ENCODE assay signal across 8 cellular contexts in genomic region chr7:85186521-85187241, GRCh38. TPM values are rescaled to one million over a fixed set of nuclear protein-coding genes. Genes with fewer than 3 reads are reported as not detected.
A peak's percentile ranks its signal among the peaks of the same experiment; 100 is the strongest.
DNase-seq lines count a peak whose midpoint lies in the region; ATAC-seq, FAIRE-seq and TF ChIP-seq lines count a peak whose summit lies in the region.

Gene SEMA3D, minus strand, starts transcription at chr7:85187056. Its CDS starts 65,165 bp downstream, at chr7:85121891.

- CTCF ChIA-PET in CD4-positive, alpha-beta memory T cell (lab: Charles Lee; ENCODE audit: partially characterized antibody): no interaction called here

- peak within 1 kb of the TSS; percentile 25 to 73 (median 56) for H3K4me3 ChIP-seq in heart left ventricle
- peak within 1 kb of the TSS; percentile 11 to 47 (median 22) for H3K4me3 ChIP-seq in pancreas
- no peak within 1 kb of the TSS for H3K4me3 ChIP-seq in CD4-positive, alpha-beta memory T cell (ENCODE audit: low read length in 2 of 2)

- H3K4me3 Mint-ChIP-seq in activated naive CD8-positive, alpha-beta T cell treated with anti-CD3 and anti-CD28 coated beads, Interleukin-2, amount 50 U/mL, for 24 hours: peak within 1 kb of the TSS; percentile 53
- H3K4me3 Mint-ChIP-seq in CD4-positive, alpha-beta memory T cell: no peak within 1 kb of the TSS

- 1 to 3% (median 1%) methylated on average over 31 to 45 of the region's 45 CpGs for WGBS in heart left ventricle, 4 donors
- 1% methylated on average over 45 of the region's 45 CpGs for WGBS in pancreas, 2 donors

- H3K27ac ChIP-seq in heart left ventricle: peak within 1 kb of the TSS in 8 of 12 donors; percentile 20 to 72 (median 44)
- H3K27ac ChIP-seq in pancreas: no peak within 1 kb of the TSS
- no peak within 1 kb of the TSS for H3K27ac ChIP-seq in CD4-positive, alpha-beta memory T cell (ENCODE audit: low read depth, low read length)

- H3K9me3 ChIP-seq in heart left ventricle: no peaks in the 10 kb centered on the region
- H3K9me3 ChIP-seq in pancreas: no peaks in the 10 kb centered on the region
- H3K9me3 ChIP-seq in CD4-positive, alpha-beta memory T cell (ENCODE audit: control insufficient read depth in 1 of 2, low read length in 2 of 2): peaks cover 0 to 3% of the 10 kb centered on the region in 2 donors

- in situ Hi-C loops in Caki2 (cut with HindIII; ENCODE audit: low pct_unique_long_range_greater_than_20kb, low sequenced_read_pairs): no loop called here

- no peak for TF ChIP-seq POLR2A in heart left ventricle (IDR thresholded peaks at IDR 0.05)

- POLR2A ChIA-PET in CD4-positive, alpha-beta memory T cell (lab: Charles Lee; ENCODE audit: partially characterized antibody): no interaction called here

- H3K36me3 ChIP-seq in heart left ventricle (no peaks in the 10 kb centered on the region), pancreas (no peaks in the 10 kb centered on the region)
- no peaks in the 10 kb centered on the region for H3K36me3 ChIP-seq in CD4-positive, alpha-beta memory T cell (ENCODE audit: insufficient read depth, low read length)

- peaks cover 33% of the 10 kb centered on the region for H3K27me3 Mint-ChIP-seq in activated naive CD8-positive, alpha-beta T cell treated with anti-CD3 and anti-CD28 coated beads, Interleukin-2, amount 50 U/mL, for 24 hours
- peaks cover 5 to 7% of the 10 kb centered on the region in 2 donors for H3K27me3 Mint-ChIP-seq in CD4-positive, alpha-beta memory T cell

- FAIRE-seq in pancreas (lab: Jason Lieb, UNC): no peak

- intact Hi-C loops in heart left ventricle (cut with DNase I) (loop anchor here in 6 of 10 donors (2.0 to 10.0 kb wide), 3 partner anchors 142 to 144 kb away; no protein-coding TSS in a partner anchor), pancreas (cut with DNase I) (no loop called here)
- intact Hi-C loops in CD4-positive, alpha-beta memory T cell (cut with micrococcal nuclease): no loop called here

- H3K27ac Mint-ChIP-seq in activated naive CD8-positive, alpha-beta T cell treated with anti-CD3 and anti-CD28 coated beads, Interleukin-2, amount 50 U/mL, for 24 hours: no peak within 1 kb of the TSS
- no peak within 1 kb of the TSS for H3K27ac Mint-ChIP-seq in CD4-positive, alpha-beta memory T cell

- H3K27me3 ChIP-seq in heart left ventricle: peaks cover 0 to 42% (median 8%) of the 10 kb centered on the region in 9 donors
- peaks cover 0 to 15% (median 2%) of the 10 kb centered on the region in 4 donors for H3K27me3 ChIP-seq in pancreas
- H3K27me3 ChIP-seq in CD4-positive, alpha-beta memory T cell (ENCODE audit: insufficient read depth, low read length): no peaks in the 10 kb centered on the region

- peak; percentile 48 to 84 (median 62) for TF ChIP-seq CTCF in heart left ventricle (IDR thresholded peaks at IDR 0.05)
- TF ChIP-seq CTCF in pancreas (IDR thresholded peaks at IDR 0.05): peak; percentile 65 to 70 (median 66)

- peak; percentile 78 for DNase-seq in Caki2 (ENCODE audit: low read depth)
- peak; percentile 40 for DNase-seq in GM19238 (ENCODE audit: insufficient read length, low spot score)
- peak; percentile 29 for DNase-seq in NCI-H2227 treated with DMSO at 0.1 percent for 48 hours (lab: John Stamatoyannopoulos, UW)
- DNase-seq in activated naive CD8-positive, alpha-beta T cell treated with anti-CD3 and anti-CD28 coated beads, Interleukin-2, amount 50 U/mL, for 24 hours: peak; percentile 27
- peak; percentile 46 to 79 (median 60) for DNase-seq in heart left ventricle
- peak; percentile 47 to 87 (median 69) for DNase-seq in pancreas
- DNase-seq in CD4-positive, alpha-beta memory T cell: no peak

- ATAC-seq in HG03139 (IDR thresholded peaks at IDR 0.05; ENCODE audit: unreplicated experiment) (peak; percentile 95), heart left ventricle (peak; percentile 57 to 98 (median 96)), pancreas (peak; percentile 92 to 97 (median 97))
- ATAC-seq in activated naive CD8-positive, alpha-beta T cell treated with anti-CD3 and anti-CD28 coated beads, Interleukin-2, amount 50 U/mL, for 24 hours: peak; percentile 81

- no peaks in the 10 kb centered on the region for H3K36me3 Mint-ChIP-seq in activated naive CD8-positive, alpha-beta T cell treated with anti-CD3 and anti-CD28 coated beads, Interleukin-2, amount 50 U/mL, for 24 hours (ENCODE audit: low read depth)
- no peaks in the 10 kb centered on the region for H3K36me3 Mint-ChIP-seq in CD4-positive, alpha-beta memory T cell

- H3K9me3 Mint-ChIP-seq in activated naive CD8-positive, alpha-beta T cell treated with anti-CD3 and anti-CD28 coated beads, Interleukin-2, amount 50 U/mL, for 24 hours: peaks cover 4% of the 10 kb centered on the region
- peaks cover 0 to 16% (median 5%) of the 10 kb centered on the region in 8 donors for H3K9me3 Mint-ChIP-seq in CD4-positive, alpha-beta memory T cell

- H3K4me1 Mint-ChIP-seq in activated naive CD8-positive, alpha-beta T cell treated with anti-CD3 and anti-CD28 coated beads, Interleukin-2, amount 50 U/mL, for 24 hours: peaks cover 9% of the 10 kb centered on the region
- peaks cover 0 to 2% (median 1%) of the 10 kb centered on the region in 4 donors for H3K4me1 Mint-ChIP-seq in CD4-positive, alpha-beta memory T cell

- peaks cover 0 to 26% (median 3%) of the 10 kb centered on the region in 12 donors for H3K4me1 ChIP-seq in heart left ventricle
- H3K4me1 ChIP-seq in pancreas: no peaks in the 10 kb centered on the region
- no peaks in the 10 kb centered on the region for H3K4me1 ChIP-seq in CD4-positive, alpha-beta memory T cell (ENCODE audit: insufficient read depth, low read length)

RNA-seq across cellular contexts. Expression of gene SEMA3D, which starts in this region (rescaled TPM):
- total RNA-seq in Caki2 (2014; rRNA removed; shearing (Covaris generic); ENCODE audit: low replicate concordance): not detected in 2 replicates
- total RNA-seq in heart left ventricle (1 to 10 TPM in 4 of 9 donors, under 1 TPM in 5; 0.60 to 8.6 (median 1.00) TPM), pancreas (under 1 TPM; 0.14 to 0.28 (median 0.21) TPM)
- polyA plus RNA-seq in heart left ventricle (under 1 TPM; 0.10 to 0.23 TPM), pancreas (under 1 TPM; 0.19 TPM)
- total RNA-seq in CD4-positive, alpha-beta memory T cell: not detected
- not detected for polyA plus RNA-seq in CD4-positive, alpha-beta memory T cell

Comparison
In these comparisons a context has a peak if more than half of its experiments do, and no peak if none do; other contexts are left out.
1. Peak in DNase-seq in Caki2; RNA of the gene not detected or under 1 TPM.
2. Peak in DNase-seq, ATAC-seq and H3K4me3 ChIP-seq in pancreas; RNA of the gene not detected or under 1 TPM.
3. DNase-seq: peak in GM19238 (single experiment), NCI-H2227 treated with DMSO at 0.1 percent for 48 hours (single experiment), activated naive CD8-positive, alpha-beta T cell treated with anti-CD3 and anti-CD28 coated beads, Interleukin-2, amount 50 U/mL, for 24 hours (single experiment) and heart left ventricle (5 of 5); none in CD4-positive, alpha-beta memory T cell (0 of 5).
4. H3K27ac ChIP-seq: peak in heart left ventricle (8 of 12); none in pancreas (0 of 4) and CD4-positive, alpha-beta memory T cell (single experiment).
5. H3K4me3 ChIP-seq: peak in heart left ventricle (12 of 12); none in CD4-positive, alpha-beta memory T cell (0 of 2).
6. intact Hi-C loops: an anchor here in heart left ventricle (2.0 to 10.0 kb wide); none called in pancreas and CD4-positive, alpha-beta memory T cell.
7. Peak in every context shown above with its lines, with median percentiles within 50 percentile points of each other: ATAC-seq.